In genomic region chr15:31226011-31226410, GRCh38 we compare ENCODE assay signal across 21 cellular contexts.
"Had no signal": no experiment of that assay in that cellular context is flagged by ENCODE, and none has a peak within 500 bp of the region (broad histone marks: within the 10 kb centered on the region; RNA-seq: fewer than 3 reads in every experiment).

No MANE protein-coding gene starts in this region.

- ATAC-seq: activated CD8-positive, alpha-beta T cell treated with anti-CD3 and anti-CD28 coated beads for 36 hours; activated naive CD8-positive, alpha-beta T cell treated with anti-CD3 and anti-CD28 coated beads, Interleukin-2, amount 50 U/mL, for 24 hours; activated T-cell treated with anti-CD3 and anti-CD28 coated beads, Interleukin-2, amount 50 U/mL, for 4 hours; foreskin keratinocyte; left colon; naive thymus-derived CD4-positive, alpha-beta T cell; right cardiac atrium had no signal

- H3K9me3 ChIP-seq: esophagus muscularis mucosa, heart left ventricle, uterus had no signal

- H3K4me3 ChIP-seq: esophagus muscularis mucosa, heart left ventricle, neural progenitor cell, uterus had no signal

- H3K27me3 ChIP-seq: heart left ventricle, neural progenitor cell, uterus had no signal

- FAIRE-seq: kidney had no signal

- DNase-seq: activated CD4-positive, alpha-beta T cell treated with anti-CD3 and anti-CD28 coated beads for 1 hour; activated CD4-positive, alpha-beta T cell treated with anti-CD3 and anti-CD28 coated beads, Interleukin-2, amount 10 ng/mL, durations not matched to agents 7 days and 5 days; activated CD8-positive, alpha-beta T cell treated with anti-CD3 and anti-CD28 coated beads for 36 hours; activated naive CD8-positive, alpha-beta T cell treated with anti-CD3 and anti-CD28 coated beads, Interleukin-2, amount 50 U/mL, for 24 hours; activated T-cell treated with anti-CD3 and anti-CD28 coated beads, Interleukin-2, amount 50 U/mL, for 4 hours; amygdala; central memory CD4-positive, alpha-beta T cell; endodermal cell; foreskin keratinocyte; hypothalamus; immature natural killer cell; kidney; left colon; naive thymus-derived CD4-positive, alpha-beta T cell; stimulated activated CD4-positive, alpha-beta T cell treated with anti-CD3 and anti-CD28 coated beads, Interleukin-2, amount 100 ng/mL, for 48 hours; uterus; WERI-Rb-1 had no signal

- H2AFZ ChIP-seq: neural progenitor cell had no signal

- H3K4me1 ChIP-seq: foreskin keratinocyte had no signal

- H3K4me2 ChIP-seq: neural progenitor cell had no signal

- H3K9ac ChIP-seq: neural progenitor cell had no signal

- H3K27ac ChIP-seq: esophagus muscularis mucosa, foreskin keratinocyte, heart left ventricle, neural progenitor cell, uterus, WERI-Rb-1 had no signal

- H3K36me3 ChIP-seq: esophagus muscularis mucosa, heart left ventricle, neural progenitor cell, uterus, WERI-Rb-1 had no signal
